Comparison of ENCODE assay signal across 22 cellular contexts in genomic region chr14:22752422-22752821, GRCh38. TPM values are rescaled to one million over a fixed set of nuclear protein-coding genes. Genes with fewer than 3 reads are reported as not detected.
A peak's percentile ranks its signal among the peaks of the same experiment; 100 is the strongest.
DNase-seq lines count a peak whose midpoint lies in the region; ATAC-seq and TF ChIP-seq lines count a peak whose summit lies in the region.
"Had no signal": no experiment of that assay in that cellular context is flagged by ENCODE, and none has a peak within 500 bp of the region (broad histone marks: within the 10 kb centered on the region; RNA-seq: fewer than 3 reads in every experiment).

No MANE protein-coding gene starts in this region.

- no peak overlapping the region for H3K4me3 Mint-ChIP-seq in T-helper 2 cell treated with Interferon-gamma antibody and Interleukin-4, amounts not matched to agents 5 μg/mL and 100 μg/mL, for 36 hours
- no peak overlapping the region for H3K4me3 Mint-ChIP-seq in CD4-positive, alpha-beta T cell
- H3K4me3 Mint-ChIP-seq: CD8-positive, alpha-beta T cell; GM23338 had no signal

- no peaks in the 10 kb centered on the region for H3K9me3 ChIP-seq in CD4-positive, alpha-beta T cell (ENCODE audit: control insufficient read depth, low read length)
- H3K9me3 ChIP-seq: BLaER1 treated with 17β-estradiol and CSF1 and Interleukin-3, amounts not matched to agents 10 nM and 100 nM; HAP-1 had no signal

- no peak overlapping the region for H3K27ac Mint-ChIP-seq in T-helper 2 cell treated with Interferon-gamma antibody and Interleukin-4, amounts not matched to agents 5 μg/mL and 100 μg/mL, for 36 hours
- no peak overlapping the region for H3K27ac Mint-ChIP-seq in CD4-positive, alpha-beta T cell
- H3K27ac Mint-ChIP-seq: CD8-positive, alpha-beta T cell; GM23338 had no signal

- CTCF ChIA-PET in CD4-positive, alpha-beta T cell (lab: Charles Lee): interaction anchor here (0.6 to 0.7 kb wide), 2 partner anchors 99 to 943 kb away, joined by 3 read pairs; no protein-coding TSS in a partner anchor

- peaks cover 49% of the 10 kb centered on the region for H3K27me3 Mint-ChIP-seq in T-helper 2 cell treated with Interferon-gamma antibody and Interleukin-4, amounts not matched to agents 5 μg/mL and 100 μg/mL, for 36 hours (ENCODE audit: low read depth)
- peaks cover 33% of the 10 kb centered on the region for H3K27me3 Mint-ChIP-seq in CD4-positive, alpha-beta T cell

- TF ChIP-seq CTCF in CD4-positive, alpha-beta T cell (IDR thresholded peaks at IDR 0.05): no peak
- TF ChIP-seq CTCF in dorsolateral prefrontal cortex (IDR thresholded peaks at IDR 0.05 in 54 of 56, conservative IDR thresholded peaks at IDR 0.05 in 2 of 56; ENCODE audit: low read depth in 1 of 56, partially characterized antibody in 56 of 56): no peak

- ATAC-seq in CD4-positive, alpha-beta T cell (ENCODE audit: poor library complexity): no peak
- ATAC-seq in HG03045 (IDR thresholded peaks at IDR 0.05; ENCODE audit: unreplicated experiment): no peak
- ATAC-seq: CD8-positive, alpha-beta T cell; GM23338 had no signal

- H3K36me3 Mint-ChIP-seq in T-helper 2 cell treated with Interferon-gamma antibody and Interleukin-4, amounts not matched to agents 5 μg/mL and 100 μg/mL, for 36 hours (ENCODE audit: low read depth): no peaks in the 10 kb centered on the region
- H3K36me3 Mint-ChIP-seq in CD4-positive, alpha-beta T cell (ENCODE audit: low read depth): no peaks in the 10 kb centered on the region
- H3K36me3 Mint-ChIP-seq: CD8-positive, alpha-beta T cell had no signal

- POLR2A ChIA-PET in CD4-positive, alpha-beta T cell (lab: Charles Lee): no interaction called here

- no peak overlapping the region for H3K4me3 ChIP-seq in dorsolateral prefrontal cortex
- H3K4me3 ChIP-seq: BLaER1 treated with 17β-estradiol and CSF1 and Interleukin-3, amounts not matched to agents 10 nM and 100 nM; GM23338; HAP-1 had no signal

- H3K4me1 Mint-ChIP-seq in T-helper 2 cell treated with Interferon-gamma antibody and Interleukin-4, amounts not matched to agents 5 μg/mL and 100 μg/mL, for 36 hours (ENCODE audit: low read depth): peaks cover 24% of the 10 kb centered on the region
- peaks cover 5% of the 10 kb centered on the region for H3K4me1 Mint-ChIP-seq in CD4-positive, alpha-beta T cell (ENCODE audit: low read depth)

- H3K27me3 ChIP-seq in CD4-positive, alpha-beta T cell (ENCODE audit: control insufficient read depth, insufficient read depth, low read length): peaks cover 12% of the 10 kb centered on the region
- no peaks in the 10 kb centered on the region for H3K27me3 ChIP-seq in dorsolateral prefrontal cortex
- H3K27me3 ChIP-seq: BLaER1 treated with 17β-estradiol and CSF1 and Interleukin-3, amounts not matched to agents 10 nM and 100 nM had no signal

- H3K27ac ChIP-seq in CD4-positive, alpha-beta T cell (ENCODE audit: low read depth, low read length): no peak overlapping the region
- no peak overlapping the region for H3K27ac ChIP-seq in dorsolateral prefrontal cortex
- H3K27ac ChIP-seq: BLaER1 treated with 17β-estradiol and CSF1 and Interleukin-3, amounts not matched to agents 10 nM and 100 nM had no signal

- H3K9me3 Mint-ChIP-seq in T-helper 2 cell treated with Interferon-gamma antibody and Interleukin-4, amounts not matched to agents 5 μg/mL and 100 μg/mL, for 36 hours: no peaks in the 10 kb centered on the region
- H3K9me3 Mint-ChIP-seq in CD4-positive, alpha-beta T cell: no peaks in the 10 kb centered on the region
- H3K9me3 Mint-ChIP-seq: CD8-positive, alpha-beta T cell; GM23338 had no signal

- peak; percentile 23 for DNase-seq in activated CD4-positive, alpha-beta T cell treated with anti-CD3 and anti-CD28 coated beads for 48 hours
- no peak for DNase-seq in activated CD4-positive, alpha-beta T cell treated with anti-CD3 and anti-CD28 coated beads, Interleukin-2, amount 50 U/mL, for 1 hour
- DNase-seq in Daoy (ENCODE audit: low read depth) (peak; percentile 53), islet precursor cell (peak; percentile 60), dorsolateral prefrontal cortex (no peak)
- DNase-seq in T-helper 2 cell treated with Interferon-gamma antibody and Interleukin-4, amounts not matched to agents 5 μg/mL and 100 μg/mL, for 36 hours (ENCODE audit: low spot score): peak; percentile 17
- DNase-seq in CD4-positive, alpha-beta T cell: no peak
- DNase-seq: 8988T; Calu3; CD8-positive, alpha-beta T cell; DMS153; NCI-H1694; NCI-H2081; NCI-H2171; NCI-H524 treated with DMSO at 0.1 percent for 48 hours; NCI-H82; OCI-M1; Right ventricle myocardium superior had no signal

- intact Hi-C loops in CD4-positive, alpha-beta T cell (cut with DNase I, micrococcal nuclease): no loop called here
- intact Hi-C loops in dorsolateral prefrontal cortex (cut with DNase I): no loop called here

RNA-seq across cellular contexts. Expression of gene OXA1L, which starts 14.1 kb away (rescaled TPM):
- 89.7 and 96.9 TPM in 2 replicates for total RNA-seq in Daoy (2014; rRNA removed; shearing (Covaris generic))
- total RNA-seq in CD4-positive, alpha-beta T cell: 100 to 1,000 TPM; 176 to 177 TPM
- total RNA-seq in dorsolateral prefrontal cortex: 10 to 100 TPM; 33.8 to 82.0 (median 55.8) TPM

Comparison
In these comparisons a context has a peak if more than half of its experiments do, and no peak if none do; other contexts are left out.
1. DNase-seq: peak in activated CD4-positive, alpha-beta T cell treated with anti-CD3 and anti-CD28 coated beads for 48 hours (single experiment), Daoy (single experiment), T-helper 2 cell treated with Interferon-gamma antibody and Interleukin-4, amounts not matched to agents 5 μg/mL and 100 μg/mL, for 36 hours (single experiment) and islet precursor cell (single experiment); none in activated CD4-positive, alpha-beta T cell treated with anti-CD3 and anti-CD28 coated beads, Interleukin-2, amount 50 U/mL, for 1 hour (single experiment), CD4-positive, alpha-beta T cell (0 of 10) and dorsolateral prefrontal cortex (0 of 10).